Comparison of ENCODE assay signal across 10 cellular contexts in the genomic region with DNA sequence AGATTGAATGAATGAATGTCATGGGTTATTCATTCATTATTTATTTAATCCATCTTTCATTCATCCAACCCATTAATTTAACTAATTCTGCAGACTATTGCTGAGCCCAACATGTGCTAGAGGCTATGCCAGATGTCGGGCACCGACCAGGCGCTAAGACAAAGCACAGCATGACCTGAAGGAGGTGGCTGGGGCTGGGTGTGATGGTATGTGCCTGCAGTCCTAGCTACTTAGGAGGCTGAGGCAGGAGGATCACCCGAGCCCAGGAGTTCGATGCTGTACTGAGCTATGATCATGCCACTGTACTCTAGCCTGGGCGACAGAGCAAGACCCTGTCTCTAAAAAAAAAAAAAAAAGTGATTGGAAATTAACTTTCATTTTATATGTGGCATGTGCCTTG. TPM values are rescaled to one million over a fixed set of nuclear protein-coding genes. Genes with fewer than 3 reads are reported as not detected.
"Had no signal": no experiment of that assay in that cellular context is flagged by ENCODE, and none has a peak within 500 bp of the region (broad histone marks: within the 10 kb centered on the region; RNA-seq: fewer than 3 reads in every experiment).

No MANE protein-coding gene starts in this region.

- H3K27ac ChIP-seq: HL-60 had no signal

- H3K9me3 Mint-ChIP-seq: GM23338, H9 had no signal

- H2AFZ ChIP-seq: GM23338 had no signal

- H3K4me2 ChIP-seq: GM23338 had no signal

- ATAC-seq: GM23338, K562 had no signal

- FAIRE-seq: H1, H54, K562 had no signal

- H3K4me3 ChIP-seq: GM23338, K562 had no signal

- DNase-seq: H9, HCEC 1CT, IMR-90, KG1 had no signal

- H3K27ac Mint-ChIP-seq: GM23338, H9 had no signal

- H3K4me3 Mint-ChIP-seq: GM23338, H9 had no signal

RNA-seq across cellular contexts. Expression of gene SLC22A7, which starts 5.7 kb away (rescaled TPM):
- total RNA-seq: GM23338, H1, H9, HT1080, IMR-90, K562 had no signal
- polyA plus RNA-seq: H1, IMR-90, K562 had no signal

RNA-seq across cellular contexts. Expression of gene CRIP3, which starts 16.3 kb away (rescaled TPM):
- total RNA-seq: HT1080, IMR-90 had no signal
- polyA plus RNA-seq: IMR-90 had no signal

RNA-seq across cellular contexts. Expression of gene TTBK1, which starts 49.1 kb away (rescaled TPM):
- total RNA-seq: IMR-90, K562 had no signal
- polyA plus RNA-seq: K562 had no signal
